In genomic region chr7:192035-192649, GRCh38 we compare ENCODE assay signal across 8 cellular contexts. TPM values are rescaled to one million over a fixed set of nuclear protein-coding genes. Genes with fewer than 3 reads are reported as not detected.
A peak's percentile ranks its signal among the peaks of the same experiment; 100 is the strongest.
DNase-seq lines count a peak whose midpoint lies in the region; ATAC-seq and TF ChIP-seq lines count a peak whose summit lies in the region.

Gene FAM20C, plus strand, starts transcription at chr7:192571. Its CDS starts 629 bp downstream, at chr7:193200.

- H3K4me1 ChIP-seq in mammary epithelial cell (ENCODE audit: insufficient read depth, low read length), result peaks cover 27% of the 10 kb centered on the region
- peaks cover 2% of the 10 kb centered on the region for H3K4me1 ChIP-seq in iPS-15b (ENCODE audit: control insufficient read depth, insufficient read depth, low read length)
- H3K4me1 ChIP-seq in rectal smooth muscle tissue (ENCODE audit: control insufficient read depth, insufficient read depth, low read length), result peaks cover 31% of the 10 kb centered on the region
- H3K4me1 ChIP-seq in BE2C, result no peaks in the 10 kb centered on the region

- peaks cover 10% of the 10 kb centered on the region for H3K36me3 ChIP-seq in mammary epithelial cell (ENCODE audit: insufficient read depth, low read length)
- H3K36me3 ChIP-seq in iPS-15b (ENCODE audit: control insufficient read depth, insufficient read depth, low read length), result peaks cover 17% of the 10 kb centered on the region
- H3K36me3 ChIP-seq in rectal smooth muscle tissue (ENCODE audit: control insufficient read depth, insufficient read depth, low read length), result peaks cover 12% of the 10 kb centered on the region
- no peaks in the 10 kb centered on the region for H3K36me3 ChIP-seq in BE2C

- no CpG with 5 or more reads among the region's 84 CpGs for WGBS in mammary epithelial cell (ENCODE audit: low coverage, missing lambda C conversion rate)

- CTCF ChIA-PET in mammary epithelial cell (lab: Charles Lee; ENCODE audit: low non-redundant PET), result no interaction called here

- H2AFZ ChIP-seq in mammary epithelial cell (ENCODE audit: low read depth, low read length), result peak within 1 kb of the TSS; percentile 80

- H4K20me1 ChIP-seq in mammary epithelial cell (ENCODE audit: insufficient read depth, low read length), result no peaks in the 10 kb centered on the region

- H3K9ac ChIP-seq in mammary epithelial cell (ENCODE audit: insufficient read depth, low read length) (no peak within 1 kb of the TSS), iPS-15b (ENCODE audit: low read depth, low read length) (peak within 1 kb of the TSS; percentile 65), rectal smooth muscle tissue (ENCODE audit: low read length) (no peak within 1 kb of the TSS)

- in situ Hi-C loops in mammary epithelial cell (cut with MboI; ENCODE audit: low sequenced_read_pairs in 2 of 2), result no loop called here

- peaks cover 44% of the 10 kb centered on the region for H3K79me2 ChIP-seq in mammary epithelial cell (ENCODE audit: insufficient read depth, low read length)

- no peaks in the 10 kb centered on the region for H3K9me3 ChIP-seq in mammary epithelial cell (replicated peaks; ENCODE audit: insufficient read depth, low read length)
- no peaks in the 10 kb centered on the region for H3K9me3 ChIP-seq in iPS-15b (ENCODE audit: control insufficient read depth, insufficient read depth, low read length)
- no peaks in the 10 kb centered on the region for H3K9me3 ChIP-seq in BE2C

- H3K36me3 Mint-ChIP-seq in IgD-negative memory B cell, result peaks cover 1% of the 10 kb centered on the region
- H3K36me3 Mint-ChIP-seq in T-helper 2 cell treated with Interferon-gamma antibody and Interleukin-4, amounts not matched to agents 5 μg/mL and 100 μg/mL, for 36 hours (ENCODE audit: low read depth), result no peaks in the 10 kb centered on the region

- H3K4me3 ChIP-seq in mammary epithelial cell (replicated peaks in 1 of 3; ENCODE audit: insufficient read depth in 1 of 3, low read depth in 2 of 3, low read length in 3 of 3) (peak within 1 kb of the TSS; percentile 66 to 76 (median 68)), iPS-15b (ENCODE audit: low read depth, low read length) (peak within 1 kb of the TSS; percentile 50), rectal smooth muscle tissue (ENCODE audit: low read length) (peak within 1 kb of the TSS; percentile 71), BE2C (ENCODE audit: low read depth, low read length) (no peak within 1 kb of the TSS)

- dilution Hi-C loops in mammary epithelial cell (cut with HindIII; ENCODE audit: low sequenced_read_pairs), result no loop called here

- TF ChIP-seq CTCF in AG09319 (IDR thresholded peaks at IDR 0.05; ENCODE audit: low read depth, low read length) (no peak), mammary epithelial cell (conservative IDR thresholded peaks at IDR 0.05 in 1 of 2, IDR thresholded peaks at IDR 0.05 in 1 of 2; ENCODE audit: extremely low read depth in 1 of 2, insufficient read depth in 1 of 2, low read depth in 1 of 2, low read length in 2 of 2) (no peak), BE2C (IDR thresholded peaks at IDR 0.05; ENCODE audit: low read depth, low read length) (no peak)

- H3K27me3 Mint-ChIP-seq in IgD-negative memory B cell, result peaks cover 34% of the 10 kb centered on the region
- peaks cover 38% of the 10 kb centered on the region for H3K27me3 Mint-ChIP-seq in T-helper 2 cell treated with Interferon-gamma antibody and Interleukin-4, amounts not matched to agents 5 μg/mL and 100 μg/mL, for 36 hours (ENCODE audit: low read depth)

- peaks cover 0 to 3% (median 3%) of the 10 kb centered on the region in 3 donors for H3K4me1 Mint-ChIP-seq in IgD-negative memory B cell
- no peaks in the 10 kb centered on the region for H3K4me1 Mint-ChIP-seq in T-helper 2 cell treated with Interferon-gamma antibody and Interleukin-4, amounts not matched to agents 5 μg/mL and 100 μg/mL, for 36 hours (ENCODE audit: low read depth)

- peak within 1 kb of the TSS in 3 of 4 donors; percentile 70 to 88 (median 81) for H3K4me3 Mint-ChIP-seq in IgD-negative memory B cell
- peak within 1 kb of the TSS; percentile 41 for H3K4me3 Mint-ChIP-seq in T-helper 2 cell treated with Interferon-gamma antibody and Interleukin-4, amounts not matched to agents 5 μg/mL and 100 μg/mL, for 36 hours

- H3K9me3 Mint-ChIP-seq in IgD-negative memory B cell, result peaks cover 0 to 2% (median 0%) of the 10 kb centered on the region in 3 donors
- no peaks in the 10 kb centered on the region for H3K9me3 Mint-ChIP-seq in T-helper 2 cell treated with Interferon-gamma antibody and Interleukin-4, amounts not matched to agents 5 μg/mL and 100 μg/mL, for 36 hours

- intact Hi-C loops in mammary epithelial cell (cut with micrococcal nuclease), result loop anchor here (2.0 kb wide), 1 partner anchor 43 kb away; no protein-coding TSS in a partner anchor

- BruUV-seq in mammary epithelial cell (replicated peaks; lab: Mats Ljungman, UMichigan), result no TSS peak

- no peaks in the 10 kb centered on the region for H3K27me3 ChIP-seq in mammary epithelial cell (ENCODE audit: insufficient read depth, low read length)
- peaks cover 2% of the 10 kb centered on the region for H3K27me3 ChIP-seq in iPS-15b (ENCODE audit: control insufficient read depth, insufficient read depth, low read length)
- peaks cover 12% of the 10 kb centered on the region for H3K27me3 ChIP-seq in rectal smooth muscle tissue (ENCODE audit: control insufficient read depth, insufficient read depth, low read length)
- peaks cover 43% of the 10 kb centered on the region for H3K27me3 ChIP-seq in BE2C

- peak; percentile 69 for DNase-seq in AG09319 (ENCODE audit: extremely low read depth, low read depth)
- peak; percentile 9 for DNase-seq in T-helper 2 cell treated with Interferon-gamma antibody and Interleukin-4, amounts not matched to agents 5 μg/mL and 100 μg/mL, for 36 hours (ENCODE audit: low spot score)
- DNase-seq in mammary epithelial cell, result peak; percentile 81
- DNase-seq in BE2C, result no peak

- peak within 1 kb of the TSS; percentile 94 for H3K4me2 ChIP-seq in mammary epithelial cell (ENCODE audit: insufficient read depth, low read depth, low read length)

- peak within 1 kb of the TSS in 1 of 3 donors; percentile 53 for H3K27ac Mint-ChIP-seq in IgD-negative memory B cell
- no peak within 1 kb of the TSS for H3K27ac Mint-ChIP-seq in T-helper 2 cell treated with Interferon-gamma antibody and Interleukin-4, amounts not matched to agents 5 μg/mL and 100 μg/mL, for 36 hours

- H3K27ac ChIP-seq in mammary epithelial cell (ENCODE audit: insufficient read depth, low read depth, low read length) (no peak within 1 kb of the TSS), rectal smooth muscle tissue (ENCODE audit: low read depth, low read length) (peak within 1 kb of the TSS; percentile 84)

- no peak for ATAC-seq in GM18498 (IDR thresholded peaks at IDR 0.05; ENCODE audit: unreplicated experiment)

RNA-seq across cellular contexts. Expression of gene FAM20C, which starts in this region (rescaled TPM):
- polyA plus RNA-seq in IgD-negative memory B cell (not detected), mammary epithelial cell (30.6 TPM)
- total RNA-seq in mammary epithelial cell, result 10 to 100 TPM; 37.0 to 48.5 TPM
- 6.7 TPM for polyA minus RNA-seq in mammary epithelial cell
- polyA plus RNA-seq in BE2C (2012; ENCODE audit: insufficient read depth, insufficient read length, low read depth), result 9.4 TPM

Comparison
In these comparisons a context has a peak if more than half of its experiments do, and no peak if none do; other contexts are left out.
1. RNA of gene FAM20C (polyA plus RNA-seq): 30.6 TPM in mammary epithelial cell (single experiment); not detected in IgD-negative memory B cell (single experiment); every median in the first group is over 10 times any median in the second.